ENCODE assay signal across 20 cellular contexts in the genomic region with DNA sequence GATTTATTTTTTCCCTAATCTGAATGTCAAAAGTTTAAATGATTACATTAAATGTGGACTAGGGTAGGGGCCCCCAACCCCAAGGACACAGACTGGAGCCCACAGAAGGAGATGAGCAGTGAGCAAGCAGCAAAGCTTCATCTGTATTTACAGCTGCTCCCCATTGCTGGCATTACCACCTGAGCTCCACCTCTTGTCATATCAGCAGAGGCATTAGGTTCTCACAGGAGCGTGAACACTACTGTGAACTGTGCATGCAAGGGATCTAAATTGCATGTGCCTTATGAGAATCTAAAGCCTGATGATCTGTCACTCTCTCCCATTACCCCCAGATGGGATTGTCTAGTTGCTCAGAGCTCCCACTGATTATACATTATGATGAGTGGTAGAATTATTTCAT. TPM values are rescaled to one million over a fixed set of nuclear protein-coding genes. Genes with fewer than 3 reads are reported as not detected.
A peak's percentile ranks its signal among the peaks of the same experiment; 100 is the strongest.
DNase-seq lines count a peak whose midpoint lies in the region; ATAC-seq and TF ChIP-seq lines count a peak whose summit lies in the region.
"Had no signal": no experiment of that assay in that cellular context is flagged by ENCODE, and none has a peak within 500 bp of the region (broad histone marks: within the 10 kb centered on the region; RNA-seq: fewer than 3 reads in every experiment).

No MANE protein-coding gene starts in this region.

- no peaks in the 10 kb centered on the region for H3K9me3 ChIP-seq in IMR-90 (ENCODE audit: control insufficient read depth, insufficient read depth, low read length)
- H3K9me3 ChIP-seq: mucosa of descending colon, pancreas, thyroid gland had no signal

- no TSS peak for BruUV-seq in IMR-90 (replicated peaks; lab: Mats Ljungman, UMichigan)

- no peak overlapping the region for H4K8ac ChIP-seq in IMR-90 (ENCODE audit: low read depth in 2 of 2, low read length in 2 of 2)

- H2AK5ac ChIP-seq in IMR-90 (ENCODE audit: low read depth, low read length), result no peak overlapping the region

- H3K4me1 Mint-ChIP-seq in T-helper 2 cell treated with Interferon-gamma antibody and Interleukin-4, amounts not matched to agents 5 μg/mL and 100 μg/mL, for 36 hours (ENCODE audit: low read depth), result peaks cover 42% of the 10 kb centered on the region
- peaks cover 47% of the 10 kb centered on the region for H3K4me1 Mint-ChIP-seq in activated naive CD8-positive, alpha-beta T cell (ENCODE audit: low read depth)
- H3K4me1 Mint-ChIP-seq in osteocyte (ENCODE audit: unreplicated experiment), result peaks cover 32% of the 10 kb centered on the region

- intact Hi-C loops in IMR-90 (cut with micrococcal nuclease), result no loop called here

- H3K4ac ChIP-seq in IMR-90 (ENCODE audit: low read depth, low read length), result no peak overlapping the region

- H4K5ac ChIP-seq in IMR-90 (ENCODE audit: low read depth, low read length), result no peak overlapping the region

- H4K91ac ChIP-seq in IMR-90 (ENCODE audit: insufficient read depth, low read depth, low read length), result no peak overlapping the region

- peaks cover 3% of the 10 kb centered on the region; the same call in 1 of the 2 replicates for H3K9me1 ChIP-seq in IMR-90 (ENCODE audit: insufficient read depth, low read length)

- no peak overlapping the region for H3K18ac ChIP-seq in IMR-90 (ENCODE audit: low read depth, low read length)

- no peak overlapping the region for H2BK20ac ChIP-seq in IMR-90 (ENCODE audit: low read depth, low read length)

- peak overlapping the region; percentile 2 for H3K4me3 Mint-ChIP-seq in T-helper 2 cell treated with Interferon-gamma antibody and Interleukin-4, amounts not matched to agents 5 μg/mL and 100 μg/mL, for 36 hours
- H3K4me3 Mint-ChIP-seq in activated naive CD8-positive, alpha-beta T cell, result peak overlapping the region; percentile 94
- no peak overlapping the region for H3K4me3 Mint-ChIP-seq in osteocyte (ENCODE audit: unreplicated experiment)

- H3K27ac ChIP-seq in IMR-90 (ENCODE audit: insufficient read depth, low read length), result no peak overlapping the region
- H3K27ac ChIP-seq: foreskin keratinocyte, pancreas, thyroid gland had no signal

- no peak overlapping the region for H2BK120ac ChIP-seq in IMR-90 (ENCODE audit: low read depth, low read length)

- H3K79me1 ChIP-seq in IMR-90 (ENCODE audit: low read depth in 1 of 2, low read length in 2 of 2), result peaks cover 10 to 19% of the 10 kb centered on the region in 2 experiments

- H3K4me2 ChIP-seq in IMR-90 (ENCODE audit: low read depth, low read length), result no peak overlapping the region

- H3K56ac ChIP-seq in IMR-90 (ENCODE audit: extremely low read depth, insufficient read depth, low read length), result no peak overlapping the region

- peaks cover 16% of the 10 kb centered on the region for H3K36me3 ChIP-seq in IMR-90 (ENCODE audit: control insufficient read depth, insufficient read depth, low read length)

- peak overlapping the region; percentile 60; the same call in 1 of the 2 replicates for H3K23ac ChIP-seq in IMR-90 (ENCODE audit: low read depth, low read length)

- H2AFZ ChIP-seq in IMR-90 (replicated peaks; ENCODE audit: low read length, poor library complexity), result no peak overlapping the region

- POLR2A ChIA-PET in IMR-90 (lab: Charles Lee; ENCODE audit: unreplicated experiment), result no interaction called here

- TF ChIP-seq RAD21 in IMR-90 (IDR thresholded peaks at IDR 0.05; ENCODE audit: low read length), result no peak

- TF ChIP-seq CTCF in IMR-90 (conservative IDR thresholded peaks at IDR 0.05; ENCODE audit: low read depth, low read length) (no peak), osteocyte (IDR thresholded peaks at IDR 0.05) (no peak)

- no peaks in the 10 kb centered on the region for H3K27me3 Mint-ChIP-seq in T-helper 2 cell treated with Interferon-gamma antibody and Interleukin-4, amounts not matched to agents 5 μg/mL and 100 μg/mL, for 36 hours (ENCODE audit: low read depth)
- no peaks in the 10 kb centered on the region for H3K27me3 Mint-ChIP-seq in activated naive CD8-positive, alpha-beta T cell
- no peaks in the 10 kb centered on the region for H3K27me3 Mint-ChIP-seq in osteocyte (ENCODE audit: unreplicated experiment)
- H3K27me3 Mint-ChIP-seq: activated CD4-positive, alpha-beta T cell treated with anti-CD3 and anti-CD28 coated beads, Interleukin-2, amount 10 ng/mL, durations not matched to agents 24 days and 14 days had no signal

- dilution Hi-C loops in IMR-90 (cut with HindIII; ENCODE audit: low sequenced_read_pairs, unreplicated experiment), result no loop called here

- peaks cover 44% of the 10 kb centered on the region for H3K36me3 Mint-ChIP-seq in T-helper 2 cell treated with Interferon-gamma antibody and Interleukin-4, amounts not matched to agents 5 μg/mL and 100 μg/mL, for 36 hours (ENCODE audit: low read depth)
- peaks cover 2% of the 10 kb centered on the region for H3K36me3 Mint-ChIP-seq in activated naive CD8-positive, alpha-beta T cell
- peaks cover 7% of the 10 kb centered on the region for H3K36me3 Mint-ChIP-seq in osteocyte (ENCODE audit: unreplicated experiment)

- H2BK15ac ChIP-seq in IMR-90 (ENCODE audit: low read depth, low read length), result no peak overlapping the region

- H2AK9ac ChIP-seq in IMR-90 (replicated peaks; ENCODE audit: low read depth, low read length, poor library complexity), result no peak overlapping the region

- H3K27ac Mint-ChIP-seq in T-helper 2 cell treated with Interferon-gamma antibody and Interleukin-4, amounts not matched to agents 5 μg/mL and 100 μg/mL, for 36 hours, result no peak overlapping the region
- H3K27ac Mint-ChIP-seq in activated naive CD8-positive, alpha-beta T cell, result peak overlapping the region; percentile 7
- H3K27ac Mint-ChIP-seq in osteocyte (ENCODE audit: unreplicated experiment), result no peak overlapping the region
- H3K27ac Mint-ChIP-seq: H9 had no signal

- no CpG with 5 or more reads among the region's 1 CpG for WGBS in IMR-90 (ENCODE audit: extremely low coverage in 2 of 2, insufficient read length in 1 of 2), 2 experiments

- TF ChIP-seq POLR2A in IMR-90 (IDR thresholded peaks at IDR 0.05; ENCODE audit: low read depth, low read length), result no peak

- no peak for DNase-seq in T-helper 2 cell treated with Interferon-gamma antibody and Interleukin-4, amounts not matched to agents 5 μg/mL and 100 μg/mL, for 36 hours (ENCODE audit: low spot score)
- DNase-seq in T-helper 2 cell (no peak), IMR-90 (no peak), osteocyte (ENCODE audit: extremely low spot score, unreplicated experiment) (peak; percentile 23), NCI-H2081 treated with DMSO at 0.1 percent for 48 hours (lab: John Stamatoyannopoulos, UW) (no peak), NCI-H748 treated with DMSO at 0.1 percent for 48 hours (lab: John Stamatoyannopoulos, UW) (no peak)
- DNase-seq: activated CD4-positive, alpha-beta T cell treated with anti-CD3 and anti-CD28 coated beads, Interleukin-2, amount 10 ng/mL, durations not matched to agents 24 days and 14 days; foreskin keratinocyte; H9; Kasumi-1; left colon; mucosa of descending colon; NCI-H1436; NCI-H226; pancreas; stimulated activated CD4-positive, alpha-beta T cell treated with anti-CD3 and anti-CD28 coated beads, Interleukin-4, amount 100 ng/mL, for 24 hours; stimulated activated CD8-positive, alpha-beta memory T cell treated with anti-CD3 and anti-CD28 coated beads, Interleukin-4, amount 100 ng/mL, for 48 hours; thyroid gland had no signal

- ATAC-seq in IMR-90 (ENCODE audit: low read depth) (no peak), esophagus mucosa (no peak)
- ATAC-seq: foreskin keratinocyte, left colon, mucosa of descending colon, pancreas had no signal

- CTCF ChIA-PET in IMR-90 (lab: Yijun Ruan, JAX), result no interaction called here

- H2BK5ac ChIP-seq in IMR-90 (ENCODE audit: low read depth, low read length, poor library complexity, severe bottlenecking), result no peak overlapping the region

- no peak overlapping the region for H3K9ac ChIP-seq in IMR-90 (ENCODE audit: low read depth, low read length)

- no peaks in the 10 kb centered on the region for H3K27me3 ChIP-seq in IMR-90 (ENCODE audit: control insufficient read depth, insufficient read depth, low read length)
- H3K27me3 ChIP-seq: foreskin keratinocyte, pancreas, thyroid gland had no signal

- H4K20me1 ChIP-seq in IMR-90 (ENCODE audit: insufficient read depth, low read length), result peaks cover 50% of the 10 kb centered on the region

- H3K4me1 ChIP-seq in IMR-90 (ENCODE audit: control insufficient read depth, insufficient read depth, low read length), result 0 out of 2 replicates have a peak, but pooled peaks cover 2% of the 10 kb centered on the region
- H3K4me1 ChIP-seq: foreskin keratinocyte had no signal

- H3K14ac ChIP-seq in IMR-90 (replicated peaks; ENCODE audit: low read depth, low read length), result no peak overlapping the region

- H3K9me3 Mint-ChIP-seq in T-helper 2 cell treated with Interferon-gamma antibody and Interleukin-4, amounts not matched to agents 5 μg/mL and 100 μg/mL, for 36 hours, result no peaks in the 10 kb centered on the region
- H3K9me3 Mint-ChIP-seq in activated naive CD8-positive, alpha-beta T cell (ENCODE audit: low read depth), result no peaks in the 10 kb centered on the region
- H3K9me3 Mint-ChIP-seq in osteocyte (ENCODE audit: unreplicated experiment), result no peaks in the 10 kb centered on the region
- H3K9me3 Mint-ChIP-seq: activated CD4-positive, alpha-beta T cell treated with anti-CD3 and anti-CD28 coated beads, Interleukin-2, amount 10 ng/mL, durations not matched to agents 24 days and 14 days had no signal

- in situ Hi-C loops in IMR-90 (cut with MboI; ENCODE audit: low sequenced_read_pairs), result no loop called here

- no peak overlapping the region for H3K4me3 ChIP-seq in IMR-90 (ENCODE audit: insufficient read depth, low read depth, low read length)
- H3K4me3 ChIP-seq: mucosa of descending colon, pancreas, thyroid gland had no signal

TF ChIP-seq in IMR-90, 13 proteins besides CTCF, POLR2A, EP300 and RAD21 (continues in another document):
- TF ChIP-seq RCOR1 (IDR thresholded peaks at IDR 0.05; ENCODE audit: insufficient replicate concordance, low read length) (no peak), MAFK (IDR thresholded peaks at IDR 0.05; ENCODE audit: low read depth, low read length) (no peak)

RNA-seq across cellular contexts. Expression of gene MOB1A, which starts 3.8 kb away (rescaled TPM):
- total RNA-seq in IMR-90 (2012; rRNA removed) (60.8 and 105 TPM in 2 replicates), osteocyte (96.1 and 96.3 TPM in 2 replicates), esophagus mucosa (81.3 TPM)
- 15.4 and 21.0 TPM in 2 replicates for polyA plus RNA-seq in IMR-90 (2012; rRNA removed)
- polyA plus RNA-seq in IMR-90 (2012; cell fraction: cytosol; rRNA removed), result 6.4 and 7.5 TPM in 2 replicates
- polyA plus RNA-seq in IMR-90 (2012; cell fraction: nucleus; rRNA removed; ENCODE audit: low replicate concordance), result 3.8 and 13.8 TPM in 2 replicates

RNA-seq across cellular contexts. Expression of gene MTHFD2, which starts 23.5 kb away (rescaled TPM):
- 122 and 136 TPM in 2 replicates for total RNA-seq in IMR-90 (2012; rRNA removed)
- 53.5 and 66.8 TPM in 2 replicates for polyA plus RNA-seq in IMR-90 (2012; rRNA removed)
- 38.4 and 49.1 TPM in 2 replicates for polyA plus RNA-seq in IMR-90 (2012; cell fraction: cytosol; rRNA removed)
- polyA plus RNA-seq in IMR-90 (2012; cell fraction: nucleus; rRNA removed; ENCODE audit: low replicate concordance), result 19.4 and 53.4 TPM in 2 replicates
- 223 and 242 TPM in 2 replicates for total RNA-seq in osteocyte
- total RNA-seq in esophagus mucosa, result 77.6 TPM

RNA-seq across cellular contexts. Expression of gene BOLA3, which starts 27.2 kb away (rescaled TPM):
- total RNA-seq in IMR-90 (2012; rRNA removed), result 13.3 and 36.4 TPM in 2 replicates
- 39.5 and 46.5 TPM in 2 replicates for polyA plus RNA-seq in IMR-90 (2012; rRNA removed)
- 24.7 and 34.8 TPM in 2 replicates for polyA plus RNA-seq in IMR-90 (2012; cell fraction: cytosol; rRNA removed)
- 3.3 and 13.2 TPM in 2 replicates for polyA plus RNA-seq in IMR-90 (2012; cell fraction: nucleus; rRNA removed; ENCODE audit: low replicate concordance)
- 22.4 and 23.1 TPM in 2 replicates for total RNA-seq in osteocyte
- 35.9 TPM for total RNA-seq in esophagus mucosa
